ENCODE assay signal across 18 cellular contexts in genomic region chr6:163349001-163349680, GRCh38.
DNase-seq lines count a peak whose midpoint lies in the region; ATAC-seq and TF ChIP-seq lines count a peak whose summit lies in the region.
"Had no signal": no experiment of that assay in that cellular context is flagged by ENCODE, and none has a peak within 500 bp of the region (broad histone marks: within the 10 kb centered on the region; RNA-seq: fewer than 3 reads in every experiment).

No MANE protein-coding gene starts in this region.

- no peaks in the 10 kb centered on the region for H3K79me2 ChIP-seq in GM23248 (ENCODE audit: insufficient read depth)

- no peaks in the 10 kb centered on the region for H3K36me3 Mint-ChIP-seq in type B pancreatic cell

- H3K27ac Mint-ChIP-seq in type B pancreatic cell, result no peak overlapping the region
- H3K27ac Mint-ChIP-seq: activated CD4-positive, alpha-beta T cell treated with anti-CD3 and anti-CD28 coated beads, Interleukin-2, amount 10 ng/mL, durations not matched to agents 24 days and 14 days; B cell had no signal

- peaks cover 8% of the 10 kb centered on the region for H3K4me1 Mint-ChIP-seq in type B pancreatic cell (ENCODE audit: unreplicated experiment)
- H3K4me1 Mint-ChIP-seq: activated CD4-positive, alpha-beta T cell treated with anti-CD3 and anti-CD28 coated beads, Interleukin-2, amount 10 ng/mL, durations not matched to agents 24 days and 14 days; B cell had no signal

- intact Hi-C loops in sigmoid colon (cut with DNase I), result no loop called here

- peaks cover 5% of the 10 kb centered on the region; the same call in 1 of the 2 replicates for H3F3A ChIP-seq in GM23248 (ENCODE audit: insufficient read depth)

- H3K36me3 ChIP-seq in GM23248 (ENCODE audit: low read depth) (no peaks in the 10 kb centered on the region), sigmoid colon (no peaks in the 10 kb centered on the region)
- H3K36me3 ChIP-seq: Peyer's patch had no signal

- H3K27ac ChIP-seq in GM23248 (no peak overlapping the region), layer of hippocampus (ENCODE audit: low read depth, low read length) (peak overlapping the region; percentile 97), sigmoid colon (peak overlapping the region in 3 of 4 donors; percentile 21 to 62 (median 40))
- H3K27ac ChIP-seq: Peyer's patch had no signal

- no peaks in the 10 kb centered on the region for H3K9me3 ChIP-seq in GM23248 (ENCODE audit: low read depth)
- no peaks in the 10 kb centered on the region for H3K9me3 ChIP-seq in sigmoid colon
- H3K9me3 ChIP-seq: Peyer's patch had no signal

- no peak for ATAC-seq in GM21367 (IDR thresholded peaks at IDR 0.05; ENCODE audit: unreplicated experiment)
- no peak for ATAC-seq in HG03196 (IDR thresholded peaks at IDR 0.05; ENCODE audit: unreplicated experiment)

- no peak overlapping the region for H3K4me3 Mint-ChIP-seq in type B pancreatic cell
- H3K4me3 Mint-ChIP-seq: activated CD4-positive, alpha-beta T cell treated with anti-CD3 and anti-CD28 coated beads, Interleukin-2, amount 10 ng/mL, durations not matched to agents 24 days and 14 days; B cell had no signal

- peaks cover 4% of the 10 kb centered on the region for H3K9me3 Mint-ChIP-seq in type B pancreatic cell
- H3K9me3 Mint-ChIP-seq: activated CD4-positive, alpha-beta T cell treated with anti-CD3 and anti-CD28 coated beads, Interleukin-2, amount 10 ng/mL, durations not matched to agents 24 days and 14 days had no signal

- no peaks in the 10 kb centered on the region for H4K20me1 ChIP-seq in GM23248 (ENCODE audit: insufficient read depth)

- no peak overlapping the region for H3K4me3 ChIP-seq in GM23248
- no peak overlapping the region for H3K4me3 ChIP-seq in sigmoid colon
- H3K4me3 ChIP-seq: Peyer's patch had no signal

- DNase-seq in GM23248, result peak; percentile 10
- DNase-seq in astrocyte of the hippocampus (ENCODE audit: low read depth, low spot score), result peak; percentile 42
- DNase-seq in sigmoid colon, result peak; percentile 78
- DNase-seq in T-helper 9 cell, result no peak
- DNase-seq in type B pancreatic cell (ENCODE audit: extremely low spot score, unreplicated experiment), result no peak
- DNase-seq: activated CD4-positive, alpha-beta T cell treated with anti-CD3 and anti-CD28 coated beads, Interleukin-2, amount 10 ng/mL, durations not matched to agents 24 days and 14 days; activated CD8-positive, alpha-beta memory T cell treated with anti-CD3 and anti-CD28 coated beads, Interleukin-2, amount 50 U/mL, for 4 hours; activated gamma-delta T cell; aorta; foreskin fibroblast; H7; mammary epithelial cell; NCI-H146; Peyer's patch had no signal

- no peaks in the 10 kb centered on the region for H3K27me3 Mint-ChIP-seq in type B pancreatic cell
- H3K27me3 Mint-ChIP-seq: activated CD4-positive, alpha-beta T cell treated with anti-CD3 and anti-CD28 coated beads, Interleukin-2, amount 10 ng/mL, durations not matched to agents 24 days and 14 days; B cell had no signal

- no peak overlapping the region for H3K9ac ChIP-seq in GM23248

- H3K4me2 ChIP-seq in GM23248 (ENCODE audit: unreplicated experiment), result no peak overlapping the region

- TF ChIP-seq EP300 in sigmoid colon (IDR thresholded peaks at IDR 0.05), result no peak

- H3K4me1 ChIP-seq in GM23248 (ENCODE audit: insufficient read depth) (peaks cover 5% of the 10 kb centered on the region; the same call in 1 of the 2 replicates), sigmoid colon (peaks cover 0 to 13% (median 4%) of the 10 kb centered on the region in 4 donors)
- H3K4me1 ChIP-seq: Peyer's patch had no signal

- H3K9me2 ChIP-seq in GM23248 (ENCODE audit: insufficient read depth), result no peaks in the 10 kb centered on the region

- H2AFZ ChIP-seq in GM23248, result no peak overlapping the region

- no peak for TF ChIP-seq CTCF in sigmoid colon (IDR thresholded peaks at IDR 0.05)
- TF ChIP-seq CTCF in type B pancreatic cell (conservative IDR thresholded peaks at IDR 0.05), result no peak

- no peaks in the 10 kb centered on the region for H3K27me3 ChIP-seq in GM23248 (replicated peaks; ENCODE audit: insufficient read depth)
- H3K27me3 ChIP-seq in layer of hippocampus (ENCODE audit: control insufficient read depth, insufficient read depth, low read length), result no peaks in the 10 kb centered on the region
- H3K27me3 ChIP-seq in sigmoid colon, result no peaks in the 10 kb centered on the region
- H3K27me3 ChIP-seq: Peyer's patch had no signal

- TF ChIP-seq POLR2A in sigmoid colon (IDR thresholded peaks at IDR 0.05), result no peak

- WGBS in GM23248 (ENCODE audit: low coverage in 1 of 2, low lambda C conversion rate in 2 of 2, missing lambda C conversion rate in 2 of 2), 2 experiments, result 90 to 93% methylated on average over 8 of the region's 8 CpGs
- 88 to 92% methylated on average over 8 of the region's 8 CpGs for WGBS in sigmoid colon, 2 donors

- in situ Hi-C loops in GM23248 (cut with MboI), result no loop called here

Comparison
In these comparisons a context has a peak if more than half of its experiments do, and no peak if none do; other contexts are left out.
1. DNase-seq: peak in GM23248 (single experiment), astrocyte of the hippocampus (single experiment) and sigmoid colon (single experiment); none in T-helper 9 cell (single experiment) and type B pancreatic cell (single experiment).